1 cellular context compared by ENCODE assay signal in genomic region chr3:48845170-48845569, GRCh38.
TF ChIP-seq lines count a peak whose summit lies in the region.

No MANE protein-coding gene starts in this region.

TF ChIP-seq in GM12878, 131 proteins besides CTCF, POLR2A, EP300 and RAD21:
- TF ChIP-seq IRF4 (IDR thresholded peaks at IDR 0.05; ENCODE audit: low read depth, low read length) (no peak), RBBP5 (conservative IDR thresholded peaks at IDR 0.05) (no peak), SREBF2 (IDR thresholded peaks at IDR 0.05; ENCODE audit: low read length) (no peak)
